Comparison of ENCODE assay signal across 12 cellular contexts in genomic region chr16:62068747-62069146, GRCh38. TPM values are rescaled to one million over a fixed set of nuclear protein-coding genes. Genes with fewer than 3 reads are reported as not detected.
A peak's percentile ranks its signal among the peaks of the same experiment; 100 is the strongest.
DNase-seq lines count a peak whose midpoint lies in the region; ATAC-seq and TF ChIP-seq lines count a peak whose summit lies in the region.
"Had no signal": no experiment of that assay in that cellular context is flagged by ENCODE, and none has a peak within 500 bp of the region (broad histone marks: within the 10 kb centered on the region; RNA-seq: fewer than 3 reads in every experiment).

No MANE protein-coding gene starts in this region.

- peaks cover 0 to 5% (median 2%) of the 10 kb centered on the region in 3 experiments; a peak in 3 of 7 replicates for H3K36me3 Mint-ChIP-seq in H9 (ENCODE audit: insufficient read depth in 1 of 3, low read depth in 3 of 3)
- H3K36me3 Mint-ChIP-seq: activated naive CD4-positive, alpha-beta T cell treated with anti-CD3 and anti-CD28 coated beads, Interleukin-2, amount 50 U/mL, for 72 hours had no signal

- H3K4me1 Mint-ChIP-seq in H9 = peaks cover 11 to 17% of the 10 kb centered on the region in 2 experiments

- no peak overlapping the region for H3K18ac ChIP-seq in H9 (ENCODE audit: insufficient read length, low read depth, low read length)

- no peak overlapping the region for H3K4ac ChIP-seq in H9 (ENCODE audit: low read depth, low read length)

- no peaks in the 10 kb centered on the region for H3K27me3 ChIP-seq in H9 (ENCODE audit: insufficient read depth, low read length)
- H3K27me3 ChIP-seq in hepatocyte = no peaks in the 10 kb centered on the region

- H3K9me3 ChIP-seq in H9 (ENCODE audit: control insufficient read depth, low read depth, low read length) (no peaks in the 10 kb centered on the region), OCI-LY7 (ENCODE audit: low read length) (no peaks in the 10 kb centered on the region), hepatocyte (ENCODE audit: low read depth) (no peaks in the 10 kb centered on the region)

- H3K4me2 ChIP-seq in H9 (ENCODE audit: insufficient read depth, insufficient read length, low read length) (no peak overlapping the region), OCI-LY7 (ENCODE audit: low read length) (no peak overlapping the region), hepatocyte (no peak overlapping the region)

- H4K20me1 ChIP-seq in H9 (ENCODE audit: control insufficient read depth, insufficient read depth, insufficient read length) (no peaks in the 10 kb centered on the region), OCI-LY7 (ENCODE audit: insufficient read depth, low read length) (no peaks in the 10 kb centered on the region), hepatocyte (ENCODE audit: insufficient read depth, poor library complexity, severe bottlenecking) (no peaks in the 10 kb centered on the region)

- no peak overlapping the region for H2AK5ac ChIP-seq in H9 (ENCODE audit: insufficient read length, low read length)

- CTCF ChIA-PET in OCI-LY7 (lab: Charles Lee; ENCODE audit: unreplicated experiment) = no interaction called here

- H3K27ac Mint-ChIP-seq in H9 = no peak overlapping the region

- H3K4me1 ChIP-seq in H9 (ENCODE audit: insufficient read depth, low read length) = peaks cover 4% of the 10 kb centered on the region; the same call in 1 of the 2 replicates
- H3K4me1 ChIP-seq in OCI-LY7 (ENCODE audit: insufficient read depth, low read length, poor library complexity, severe bottlenecking) = no peaks in the 10 kb centered on the region
- H3K4me1 ChIP-seq in hepatocyte (ENCODE audit: insufficient read depth) = no peaks in the 10 kb centered on the region

- H3K9me2 ChIP-seq in OCI-LY7 (ENCODE audit: insufficient read depth, low read length) = no peaks in the 10 kb centered on the region
- H3K9me2 ChIP-seq in hepatocyte (replicated peaks; ENCODE audit: insufficient read depth) = no peaks in the 10 kb centered on the region

- POLR2A ChIA-PET in OCI-LY7 (lab: Charles Lee) = interaction anchor here (0.6 to 1.0 kb wide), 2 partner anchors 171 to 1231 kb away, joined by 3 read pairs; no protein-coding TSS in a partner anchor

- H2AFZ ChIP-seq in H9 (ENCODE audit: low read length) (no peak overlapping the region), OCI-LY7 (ENCODE audit: low read length) (no peak overlapping the region), hepatocyte (no peak overlapping the region)

- H3K27ac ChIP-seq in H9 (ENCODE audit: insufficient read length, low read depth, low read length) (no peak overlapping the region), OCI-LY7 (ENCODE audit: low read depth, low read length, poor library complexity, severe bottlenecking) (no peak overlapping the region), hepatocyte (no peak overlapping the region)

- no peak overlapping the region for H2BK20ac ChIP-seq in H9 (ENCODE audit: low read depth, low read length, poor library complexity, severe bottlenecking)

- no peaks in the 10 kb centered on the region; the same call in 1 of the 2 replicates for H3K27me3 Mint-ChIP-seq in H9 (ENCODE audit: low read depth)

- H3K36me3 ChIP-seq in OCI-LY7 (ENCODE audit: insufficient read depth, low read length) = no peaks in the 10 kb centered on the region
- no peaks in the 10 kb centered on the region for H3K36me3 ChIP-seq in hepatocyte (replicated peaks; ENCODE audit: insufficient read depth, low read depth)

- H3K4me3 ChIP-seq in OCI-LY7 (ENCODE audit: low read depth, low read length, poor library complexity, severe bottlenecking) (no peak overlapping the region), hepatocyte (no peak overlapping the region)

- no peak overlapping the region for H3K14ac ChIP-seq in H9 (ENCODE audit: insufficient read depth, low read length)

- H4K8ac ChIP-seq in H9 (replicated peaks; ENCODE audit: insufficient read length, low read depth, low read length) = no peak overlapping the region

- H2BK5ac ChIP-seq in H9 (ENCODE audit: insufficient read length, low read length) = no peak overlapping the region

- intact Hi-C loops in OCI-LY7 (cut with micrococcal nuclease; ENCODE audit: unreplicated experiment) = no loop called here

- H2BK120ac ChIP-seq in H9 (ENCODE audit: low read depth, low read length, poor library complexity, severe bottlenecking) = no peak overlapping the region

- H3K4me3 Mint-ChIP-seq in H9 = no peak overlapping the region

- no peaks in the 10 kb centered on the region for H3K23me2 ChIP-seq in H9 (ENCODE audit: insufficient read length, low read depth, low read length, poor library complexity, severe bottlenecking)

- no peaks in the 10 kb centered on the region for H3K79me1 ChIP-seq in H9 (ENCODE audit: insufficient read depth, low read depth, low read length, poor library complexity, severe bottlenecking)

- no peak overlapping the region for H3K9ac ChIP-seq in H9 (ENCODE audit: extremely low read depth, insufficient read length, low read length)

- H2BK15ac ChIP-seq in H9 (ENCODE audit: low read depth, low read length) = no peak overlapping the region

- no peak overlapping the region for H2BK12ac ChIP-seq in H9 (ENCODE audit: insufficient read length, low read depth, low read length)

- H3K79me2 ChIP-seq in H9 (ENCODE audit: insufficient read depth, low read length) (no peaks in the 10 kb centered on the region), OCI-LY7 (ENCODE audit: insufficient read depth, low read depth, low read length) (no peaks in the 10 kb centered on the region), hepatocyte (no peaks in the 10 kb centered on the region)

- no CpG with 5 or more reads among the region's 1 CpG for WGBS in H9 (ENCODE audit: extremely low coverage, insufficient read length, low lambda C conversion rate)
- WGBS in hepatocyte (ENCODE audit: low lambda C conversion rate, missing lambda C conversion rate) = 100% methylated on average over 1 of the region's 1 CpG

- DNase-seq in GM10266 (ENCODE audit: extremely low spot score) = no peak
- peak; percentile 36 for DNase-seq in H9
- peak; percentile 29 for DNase-seq in OCI-LY7 (ENCODE audit: low spot score)
- no peak for DNase-seq in hepatocyte (ENCODE audit: low spot score)
- DNase-seq in epidermal melanocyte (ENCODE audit: insufficient read length, low spot score) = no peak
- no peak for DNase-seq in activated CD4-positive, alpha-beta T cell treated with anti-CD3 and anti-CD28 coated beads for 1 hour
- DNase-seq: activated CD4-positive, CD25-positive, alpha-beta regulatory T cell treated with anti-CD3 and anti-CD28 coated beads, Interleukin-2, amount 50 U/mL, for 72 hours; DMS79 treated with DMSO at 0.1 percent for 48 hours; stimulated activated CD4-positive, alpha-beta T cell treated with anti-CD3 and anti-CD28 coated beads, Interleukin-2, amount 100 ng/mL, for 24 hours had no signal

- peaks cover 3 to 4% of the 10 kb centered on the region in 2 experiments for H3K9me3 Mint-ChIP-seq in H9

- H3K56ac ChIP-seq in H9 (ENCODE audit: insufficient read length, low read depth, low read length) = no peak overlapping the region

- ATAC-seq in HG02870 (IDR thresholded peaks at IDR 0.05; ENCODE audit: unreplicated experiment) (no peak), GM21526 (IDR thresholded peaks at IDR 0.05; ENCODE audit: low FRiP score, unreplicated experiment) (no peak)
- ATAC-seq: activated naive CD4-positive, alpha-beta T cell treated with anti-CD3 and anti-CD28 coated beads, Interleukin-2, amount 50 U/mL, for 72 hours had no signal

- no peak overlapping the region for H4K5ac ChIP-seq in H9 (ENCODE audit: insufficient read length, low read depth, low read length)

- TF ChIP-seq CTCF in GM10266 (IDR thresholded peaks at IDR 0.05; ENCODE audit: control insufficient read depth, insufficient read depth, low read depth, missing control alignments) = peak; percentile 17
- TF ChIP-seq CTCF in H9 (conservative IDR thresholded peaks at IDR 0.05) = peak; percentile 68
- peak; percentile 75 for TF ChIP-seq CTCF in OCI-LY7 (conservative IDR thresholded peaks at IDR 0.05; ENCODE audit: low read length)
- TF ChIP-seq CTCF in hepatocyte (IDR thresholded peaks at IDR 0.05; ENCODE audit: poor library complexity) = peak; percentile 7

- H3T11ph ChIP-seq in H9 (ENCODE audit: low read length) = no peak overlapping the region

- no peak overlapping the region for H4K91ac ChIP-seq in H9 (ENCODE audit: insufficient read length, low read depth, low read length)

- H3K23ac ChIP-seq in H9 (ENCODE audit: insufficient read length, low read depth, low read length) = no peak overlapping the region

- BruUV-seq in OCI-LY7 (replicated peaks; lab: Mats Ljungman, UMichigan) = no TSS peak

RNA-seq across cellular contexts. Expression of gene CDH8, which starts 32.5 kb away (rescaled TPM):
- 7.4 and 12.0 TPM in 2 replicates for total RNA-seq in H9 (2021)
- total RNA-seq in OCI-LY7 (2014; rRNA removed; shearing (Covaris generic)) = not detected in 2 replicates
- total RNA-seq in OCI-LY7 (2022) = not detected in 2 replicates
- 2.1 TPM in 2 replicates for total RNA-seq in hepatocyte
- 2.2 and 4.8 TPM in 2 replicates for polyA plus RNA-seq in hepatocyte
- total RNA-seq: activated naive CD4-positive, alpha-beta T cell treated with anti-CD3 and anti-CD28 coated beads, Interleukin-2, amount 50 U/mL, for 72 hours had no signal

Comparison
In these comparisons a context has a peak if more than half of its experiments do, and no peak if none do; other contexts are left out.
1. DNase-seq: peak in H9 (single experiment) and OCI-LY7 (single experiment); none in GM10266 (single experiment), hepatocyte (single experiment), epidermal melanocyte (single experiment) and activated CD4-positive, alpha-beta T cell treated with anti-CD3 and anti-CD28 coated beads for 1 hour (single experiment).
2. CTCF ChIP-seq: peak in every context shown above with its lines; median percentile 75 in OCI-LY7; 68 in H9; 17 in GM10266; 7 in hepatocyte.